1 cellular context compared by ENCODE assay signal in genomic region chr1:156668801-156669637, GRCh38.
TF ChIP-seq lines count a peak whose summit lies in the region.

No MANE protein-coding gene starts in this region.

TF ChIP-seq in H1, 55 proteins besides CTCF, POLR2A, EP300 and RAD21:
- TF ChIP-seq MAX (IDR thresholded peaks at IDR 0.05) = peak; percentile 55; the same call in 1 of the 2 replicates
- TF ChIP-seq E2F6 (IDR thresholded peaks at IDR 0.05) = peak; percentile 28; the same call in 1 of the 2 replicates
- no peak for TF ChIP-seq CTBP2 (IDR thresholded peaks at IDR 0.05; ENCODE audit: borderline replicate concordance, insufficient read depth, insufficient read length, low read length)
- peak; percentile 72 for TF ChIP-seq POLR2AphosphoS5 (IDR thresholded peaks at IDR 0.05; ENCODE audit: low read depth, low read length)
- TF ChIP-seq SIN3A (conservative IDR thresholded peaks at IDR 0.05 in 1 of 2, IDR thresholded peaks at IDR 0.05 in 1 of 2; ENCODE audit: low read depth in 1 of 2, low read length in 2 of 2) = 0 out of 4 replicates have a peak, but pooled peaks of 1 of the 2 experiments have one; percentile 12
